15 cellular contexts compared by ENCODE assay signal in the genomic region with DNA sequence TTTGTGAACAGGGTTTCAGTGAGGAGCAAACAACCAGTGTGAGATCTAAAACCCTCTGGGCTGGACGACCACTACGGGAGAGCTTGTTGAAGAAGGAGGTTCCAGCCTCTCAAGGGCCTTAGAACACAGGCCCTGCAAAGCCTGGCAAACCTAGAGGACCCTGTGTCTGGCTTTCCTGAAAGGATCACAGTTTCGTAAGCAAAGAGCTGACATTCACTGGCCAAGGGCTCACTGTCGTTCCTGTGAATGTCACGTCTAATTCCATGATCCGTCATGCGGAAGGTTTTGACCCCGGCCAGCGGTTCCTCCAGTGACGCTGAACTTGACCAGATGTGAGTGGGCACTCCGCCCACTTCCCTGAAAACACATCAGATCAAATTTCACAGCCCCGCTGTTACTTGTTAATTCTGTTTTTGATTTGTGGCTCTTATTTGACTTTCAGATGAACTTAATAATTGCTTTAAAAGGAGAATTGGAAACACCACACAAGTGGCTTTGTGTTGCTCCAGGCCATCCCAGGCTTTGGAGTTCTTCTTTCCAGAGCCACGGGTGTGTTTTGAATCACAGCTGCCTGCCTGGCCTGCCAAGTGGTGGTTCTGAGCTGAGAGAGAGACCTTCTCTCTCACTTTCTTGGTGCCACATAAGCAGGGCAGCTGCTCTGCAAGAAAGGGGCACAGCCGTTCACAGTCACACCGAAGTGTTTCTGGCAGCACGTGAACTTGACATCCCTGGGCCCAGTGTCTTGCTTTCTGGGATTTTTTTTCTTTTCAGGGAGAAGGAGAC.
DNase-seq lines count a peak whose midpoint lies in the region; ATAC-seq and TF ChIP-seq lines count a peak whose summit lies in the region.
"Had no signal": no experiment of that assay in that cellular context is flagged by ENCODE, and none has a peak within 500 bp of the region (broad histone marks: within the 10 kb centered on the region; RNA-seq: fewer than 3 reads in every experiment).

No MANE protein-coding gene starts in this region.

- H3K36me3 Mint-ChIP-seq in neural progenitor cell, result no peaks in the 10 kb centered on the region
- H3K36me3 Mint-ChIP-seq in activated naive CD8-positive, alpha-beta T cell treated with anti-CD3 and anti-CD28 coated beads, Interleukin-2, amount 50 U/mL, for 24 hours (ENCODE audit: low read depth), result no peaks in the 10 kb centered on the region

- H3K9me3 ChIP-seq in left ventricle myocardium inferior (replicated peaks) (peaks cover 35% of the 10 kb centered on the region), heart right ventricle (peaks cover 0 to 31% (median 9%) of the 10 kb centered on the region in 11 donors), neural progenitor cell (ENCODE audit: low read depth) (no peaks in the 10 kb centered on the region), vagina (no peaks in the 10 kb centered on the region)
- H3K9me3 ChIP-seq: uterus had no signal

- H3K4me2 ChIP-seq in neural progenitor cell, result no peak overlapping the region

- DNase-seq in Right ventricle myocardium superior (peak; percentile 64), left ventricle myocardium inferior (no peak), heart right ventricle (peak in 1 of 2 donors; percentile 41), neural progenitor cell (ENCODE audit: low spot score) (no peak), vagina (ENCODE audit: extremely low spot score in 2 of 2) (peak in 1 of 2 donors; percentile 92), MV-4-11 (lab: John Stamatoyannopoulos, UW) (no peak), iPS-NIHi7 (ENCODE audit: extremely low spot score) (no peak)
- DNase-seq in activated naive CD8-positive, alpha-beta T cell treated with anti-CD3 and anti-CD28 coated beads, Interleukin-2, amount 50 U/mL, for 24 hours, result no peak
- DNase-seq: ACHN; activated CD4-positive, alpha-beta T cell treated with anti-CD3 and anti-CD28 coated beads, Interleukin-2, amount 50 U/mL, for 48 hours; activated naive CD4-positive, alpha-beta T cell treated with Interleukin-2 at 50 U/mL for 16 hours; NCI-H1436 had no signal

- no peaks in the 10 kb centered on the region for H3K79me2 ChIP-seq in neural progenitor cell (ENCODE audit: low read depth)

- H3K4me3 ChIP-seq in left ventricle myocardium inferior (no peak overlapping the region), heart right ventricle (no peak overlapping the region), neural progenitor cell (no peak overlapping the region), vagina (no peak overlapping the region)
- H3K4me3 ChIP-seq: skin epidermis, uterus had no signal

- no peak overlapping the region for H3K9ac ChIP-seq in neural progenitor cell

- no peak for TF ChIP-seq POLR2A in vagina (IDR thresholded peaks at IDR 0.05)

- peak overlapping the region; percentile 59 for H3K27ac Mint-ChIP-seq in neural progenitor cell
- no peak overlapping the region for H3K27ac Mint-ChIP-seq in activated naive CD8-positive, alpha-beta T cell treated with anti-CD3 and anti-CD28 coated beads, Interleukin-2, amount 50 U/mL, for 24 hours
- H3K27ac Mint-ChIP-seq: T-cell had no signal

- ATAC-seq in Right ventricle myocardium superior (ENCODE audit: poor library complexity) (no peak), heart right ventricle (peak in 5 of 8 donors; percentile 28 to 65 (median 39))
- no peak for ATAC-seq in activated naive CD8-positive, alpha-beta T cell treated with anti-CD3 and anti-CD28 coated beads, Interleukin-2, amount 50 U/mL, for 24 hours
- ATAC-seq: T-cell had no signal

- no peaks in the 10 kb centered on the region for H3K36me3 ChIP-seq in left ventricle myocardium inferior
- H3K36me3 ChIP-seq in heart right ventricle, result no peaks in the 10 kb centered on the region
- H3K36me3 ChIP-seq in neural progenitor cell, result no peaks in the 10 kb centered on the region
- no peaks in the 10 kb centered on the region for H3K36me3 ChIP-seq in vagina
- H3K36me3 ChIP-seq: uterus had no signal

- H3K27me3 ChIP-seq in left ventricle myocardium inferior (ENCODE audit: low read depth) (peaks cover 25% of the 10 kb centered on the region), heart right ventricle (peaks cover 0 to 4% (median 0%) of the 10 kb centered on the region in 7 donors), neural progenitor cell (no peaks in the 10 kb centered on the region), vagina (no peaks in the 10 kb centered on the region)
- H3K27me3 ChIP-seq: uterus had no signal

- H3K4me3 Mint-ChIP-seq in neural progenitor cell, result no peak overlapping the region
- no peak overlapping the region for H3K4me3 Mint-ChIP-seq in activated naive CD8-positive, alpha-beta T cell treated with anti-CD3 and anti-CD28 coated beads, Interleukin-2, amount 50 U/mL, for 24 hours
- H3K4me3 Mint-ChIP-seq: T-cell had no signal

- peaks cover 29% of the 10 kb centered on the region for H3K27me3 Mint-ChIP-seq in neural progenitor cell (ENCODE audit: insufficient read depth, low read depth)
- H3K27me3 Mint-ChIP-seq in activated naive CD8-positive, alpha-beta T cell treated with anti-CD3 and anti-CD28 coated beads, Interleukin-2, amount 50 U/mL, for 24 hours, result peaks cover 3% of the 10 kb centered on the region

- H3K27ac ChIP-seq in left ventricle myocardium inferior (replicated peaks) (no peak overlapping the region), heart right ventricle (no peak overlapping the region), neural progenitor cell (no peak overlapping the region), vagina (peak overlapping the region; percentile 46)
- H3K27ac ChIP-seq: uterus had no signal

- H3K4me1 Mint-ChIP-seq in neural progenitor cell, result peaks cover 16% of the 10 kb centered on the region
- no peaks in the 10 kb centered on the region for H3K4me1 Mint-ChIP-seq in activated naive CD8-positive, alpha-beta T cell treated with anti-CD3 and anti-CD28 coated beads, Interleukin-2, amount 50 U/mL, for 24 hours
- H3K4me1 Mint-ChIP-seq: T-cell had no signal

- no peaks in the 10 kb centered on the region for H4K20me1 ChIP-seq in neural progenitor cell (ENCODE audit: low read depth)

- intact Hi-C loops in Right ventricle myocardium superior (cut with DNase I), result no loop called here
- intact Hi-C loops in left ventricle myocardium inferior (cut with micrococcal nuclease), result no loop called here
- intact Hi-C loops in heart right ventricle (cut with DNase I), result no loop called here
- intact Hi-C loops in vagina (cut with DNase I), result no loop called here

- TF ChIP-seq CTCF in left ventricle myocardium inferior (IDR thresholded peaks at IDR 0.05; ENCODE audit: borderline replicate concordance) (no peak), heart right ventricle (IDR thresholded peaks at IDR 0.05) (no peak), neural progenitor cell (IDR thresholded peaks at IDR 0.05) (no peak), vagina (IDR thresholded peaks at IDR 0.05) (no peak)

- no peak overlapping the region for H2AFZ ChIP-seq in neural progenitor cell (replicated peaks)

- H3K4me1 ChIP-seq in left ventricle myocardium inferior (no peaks in the 10 kb centered on the region), heart right ventricle (peaks cover 0 to 8% (median 0%) of the 10 kb centered on the region in 9 donors), neural progenitor cell (no peaks in the 10 kb centered on the region), vagina (peaks cover 19% of the 10 kb centered on the region)

- no peaks in the 10 kb centered on the region for H3F3A ChIP-seq in neural progenitor cell (ENCODE audit: low read depth)

- peaks cover 20% of the 10 kb centered on the region for H3K9me3 Mint-ChIP-seq in neural progenitor cell
- peaks cover 28% of the 10 kb centered on the region for H3K9me3 Mint-ChIP-seq in activated naive CD8-positive, alpha-beta T cell treated with anti-CD3 and anti-CD28 coated beads, Interleukin-2, amount 50 U/mL, for 24 hours

- 51 to 56% methylated on average over 16 of the region's 16 CpGs for WGBS in heart right ventricle, 2 donors

Comparison
In these comparisons a context has a peak if more than half of its experiments do, and no peak if none do; other contexts are left out.
1. ATAC-seq: peak in heart right ventricle (5 of 8); none in Right ventricle myocardium superior (single experiment) and activated naive CD8-positive, alpha-beta T cell treated with anti-CD3 and anti-CD28 coated beads, Interleukin-2, amount 50 U/mL, for 24 hours (single experiment).